Comparison of ENCODE assay signal across 27 cellular contexts in the genomic region with DNA sequence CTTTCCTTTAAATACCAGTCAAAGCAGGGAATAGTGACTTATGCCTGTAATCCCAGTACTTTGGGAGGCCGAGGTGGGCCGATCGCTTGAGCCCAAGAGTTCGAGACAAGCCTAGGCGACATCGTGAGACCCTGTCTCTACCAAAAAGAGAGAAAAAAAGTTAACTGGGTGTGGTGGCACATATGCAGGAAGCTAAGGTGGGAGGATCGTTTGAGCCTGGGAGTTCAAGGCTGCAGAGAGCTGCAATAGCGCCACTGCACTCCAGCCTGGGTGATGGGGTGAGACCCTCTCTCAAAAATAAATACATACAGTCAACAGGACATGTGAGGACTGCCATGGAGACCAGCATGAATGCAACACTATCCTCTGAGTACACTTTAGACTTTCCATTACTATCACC. TPM values are rescaled to one million over a fixed set of nuclear protein-coding genes. Genes with fewer than 3 reads are reported as not detected.
A peak's percentile ranks its signal among the peaks of the same experiment; 100 is the strongest.
DNase-seq lines count a peak whose midpoint lies in the region; ATAC-seq and TF ChIP-seq lines count a peak whose summit lies in the region.
"Had no signal": no experiment of that assay in that cellular context is flagged by ENCODE, and none has a peak within 500 bp of the region (broad histone marks: within the 10 kb centered on the region; RNA-seq: fewer than 3 reads in every experiment).

No MANE protein-coding gene starts in this region.

- WGBS in endodermal cell (ENCODE audit: insufficient coverage in 1 of 2, insufficient read length in 1 of 2), 2 experiments, result 89 to 90% methylated on average over 8 of the region's 8 CpGs
- 95% methylated on average over 8 of the region's 8 CpGs for WGBS in smooth muscle cell (ENCODE audit: low lambda C conversion rate)
- WGBS in gastroesophageal sphincter (ENCODE audit: low coverage in 1 of 2), 2 donors, result 69 to 71% methylated on average over 3 to 8 of the region's 8 CpGs

- H3K9ac ChIP-seq in HUES6 (ENCODE audit: low read length), result peak overlapping the region; percentile 17
- no peak overlapping the region for H3K9ac ChIP-seq in endodermal cell (ENCODE audit: extremely low read depth, low read length, poor library complexity, severe bottlenecking)
- H3K9ac ChIP-seq in smooth muscle cell (ENCODE audit: low read depth), result no peak overlapping the region

- H3K4me3 ChIP-seq in HUES6 (ENCODE audit: low read depth, low read length), result no peak overlapping the region
- H3K4me3 ChIP-seq in endodermal cell (ENCODE audit: low read length), result peak overlapping the region; percentile 17
- no peak overlapping the region for H3K4me3 ChIP-seq in smooth muscle cell
- H3K4me3 ChIP-seq in gastroesophageal sphincter, result no peak overlapping the region
- H3K4me3 ChIP-seq: GM12878 had no signal

- H3K27ac Mint-ChIP-seq in activated CD4-positive, alpha-beta memory T cell treated with anti-CD3 and anti-CD28 coated beads, Interleukin-2, amount 10 ng/mL, durations not matched to agents 7 days and 5 days, result peak overlapping the region; percentile 65
- H3K27ac Mint-ChIP-seq in activated CD4-positive, alpha-beta memory T cell treated with anti-CD3 and anti-CD28 coated beads for 36 hours, result no peak overlapping the region
- peak overlapping the region; percentile 82 for H3K27ac Mint-ChIP-seq in endodermal cell
- H3K27ac Mint-ChIP-seq: activated naive CD4-positive, alpha-beta T cell treated with anti-CD3 and anti-CD28 coated beads, Interleukin-2, amount 50 U/mL, for 72 hours had no signal

- no peaks in the 10 kb centered on the region for H4K20me1 ChIP-seq in smooth muscle cell (ENCODE audit: low read depth)

- H3K36me3 ChIP-seq in HUES6 (ENCODE audit: control insufficient read depth, insufficient read depth, low read length), result no peaks in the 10 kb centered on the region; the same call in 1 of the 2 replicates
- H3K36me3 ChIP-seq in endodermal cell (ENCODE audit: control insufficient read depth, insufficient read depth, low read length), result no peaks in the 10 kb centered on the region
- no peaks in the 10 kb centered on the region for H3K36me3 ChIP-seq in smooth muscle cell (ENCODE audit: low read depth)
- no peaks in the 10 kb centered on the region for H3K36me3 ChIP-seq in gastroesophageal sphincter

- H3K36me3 Mint-ChIP-seq in activated CD4-positive, alpha-beta memory T cell treated with anti-CD3 and anti-CD28 coated beads, Interleukin-2, amount 10 ng/mL, durations not matched to agents 7 days and 5 days (ENCODE audit: low read depth), result peaks cover 16% of the 10 kb centered on the region
- H3K36me3 Mint-ChIP-seq in activated CD4-positive, alpha-beta memory T cell treated with anti-CD3 and anti-CD28 coated beads for 36 hours, result no peaks in the 10 kb centered on the region
- H3K36me3 Mint-ChIP-seq in endodermal cell (ENCODE audit: low read depth), result peaks cover 4% of the 10 kb centered on the region

- peak overlapping the region; percentile 34 for H3K4me2 ChIP-seq in smooth muscle cell

- H3F3A ChIP-seq in smooth muscle cell (ENCODE audit: low read depth), result peaks cover 10% of the 10 kb centered on the region

- peaks cover 12% of the 10 kb centered on the region for H3K9me3 Mint-ChIP-seq in activated CD4-positive, alpha-beta memory T cell treated with anti-CD3 and anti-CD28 coated beads, Interleukin-2, amount 10 ng/mL, durations not matched to agents 7 days and 5 days
- H3K9me3 Mint-ChIP-seq in activated CD4-positive, alpha-beta memory T cell treated with anti-CD3 and anti-CD28 coated beads for 36 hours, result no peaks in the 10 kb centered on the region
- H3K9me3 Mint-ChIP-seq in endodermal cell, result peaks cover 16% of the 10 kb centered on the region
- H3K9me3 Mint-ChIP-seq: activated T-cell treated with anti-CD3 and anti-CD28 coated beads, Interleukin-2, amount 50 U/mL, for 4 hours had no signal

- POLR2A ChIA-PET in activated CD4-positive, alpha-beta memory T cell treated with anti-CD3 and anti-CD28 coated beads, Interleukin-2, amount 10 ng/mL, durations not matched to agents 7 days and 5 days (lab: Charles Lee), result interaction anchor here (1.1 to 1.7 kb wide), 6 partner anchors 12 to 148 kb away, joined by 3 to 5 read pairs (median 3); a partner anchor contains a TSS
- POLR2A ChIA-PET in activated CD4-positive, alpha-beta memory T cell treated with anti-CD3 and anti-CD28 coated beads for 36 hours (lab: Charles Lee), result interaction anchor here (0.7 kb wide), 1 partner anchor 125 kb away, joined by 3 read pairs; a partner anchor contains a TSS

- CTCF ChIA-PET in activated CD4-positive, alpha-beta memory T cell treated with anti-CD3 and anti-CD28 coated beads, Interleukin-2, amount 10 ng/mL, durations not matched to agents 7 days and 5 days (lab: Charles Lee), result interaction anchor here (0.6 to 4.7 kb wide), 8 partner anchors 12 to 127 kb away, joined by 3 to 31 read pairs (median 3); no protein-coding TSS in a partner anchor
- CTCF ChIA-PET in activated CD4-positive, alpha-beta memory T cell treated with anti-CD3 and anti-CD28 coated beads for 36 hours (lab: Charles Lee), result interaction anchor here (0.9 to 3.7 kb wide), 4 partner anchors 23 to 81 kb away, joined by 3 to 23 read pairs (median 10); no protein-coding TSS in a partner anchor

- TF ChIP-seq CTCF in endodermal cell (conservative IDR thresholded peaks at IDR 0.05) (no peak), smooth muscle cell (IDR thresholded peaks at IDR 0.05; ENCODE audit: borderline replicate concordance, insufficient read depth, poor library complexity, severe bottlenecking) (no peak), gastroesophageal sphincter (IDR thresholded peaks at IDR 0.05) (no peak)

- no peak overlapping the region for H2AFZ ChIP-seq in smooth muscle cell (ENCODE audit: low read depth)

- H3K9me3 ChIP-seq in HUES6 (ENCODE audit: control insufficient read depth, insufficient read depth, low read depth, low read length) (peaks cover 4% of the 10 kb centered on the region; the same call in 1 of the 2 replicates), endodermal cell (ENCODE audit: control insufficient read depth, low read length) (peaks cover 14% of the 10 kb centered on the region), smooth muscle cell (replicated peaks; ENCODE audit: low read depth) (no peaks in the 10 kb centered on the region), gastroesophageal sphincter (no peaks in the 10 kb centered on the region)

- no peaks in the 10 kb centered on the region for H3K79me2 ChIP-seq in smooth muscle cell (ENCODE audit: low read depth)

- no peak for TF ChIP-seq EP300 in gastroesophageal sphincter (IDR thresholded peaks at IDR 0.05)

- ATAC-seq in gastroesophageal sphincter, result no peak
- ATAC-seq: activated naive CD4-positive, alpha-beta T cell treated with anti-CD3 and anti-CD28 coated beads, Interleukin-2, amount 50 U/mL, for 72 hours; GM12878; Right ventricle myocardium inferior had no signal

- no peak overlapping the region for H3K4me3 Mint-ChIP-seq in activated CD4-positive, alpha-beta memory T cell treated with anti-CD3 and anti-CD28 coated beads, Interleukin-2, amount 10 ng/mL, durations not matched to agents 7 days and 5 days
- no peak overlapping the region for H3K4me3 Mint-ChIP-seq in activated CD4-positive, alpha-beta memory T cell treated with anti-CD3 and anti-CD28 coated beads for 36 hours
- H3K4me3 Mint-ChIP-seq in endodermal cell, result no peak overlapping the region
- H3K4me3 Mint-ChIP-seq: activated T-cell treated with anti-CD3 and anti-CD28 coated beads, Interleukin-2, amount 50 U/mL, for 4 hours had no signal

- intact Hi-C loops in activated CD4-positive, alpha-beta memory T cell treated with anti-CD3 and anti-CD28 coated beads for 36 hours (cut with micrococcal nuclease), result no loop called here

- peaks cover 29% of the 10 kb centered on the region for H3K4me1 Mint-ChIP-seq in activated CD4-positive, alpha-beta memory T cell treated with anti-CD3 and anti-CD28 coated beads, Interleukin-2, amount 10 ng/mL, durations not matched to agents 7 days and 5 days
- peaks cover 15% of the 10 kb centered on the region for H3K4me1 Mint-ChIP-seq in activated CD4-positive, alpha-beta memory T cell treated with anti-CD3 and anti-CD28 coated beads for 36 hours (ENCODE audit: low read depth)
- peaks cover 26% of the 10 kb centered on the region for H3K4me1 Mint-ChIP-seq in endodermal cell

- peaks cover 9% of the 10 kb centered on the region for H3K27me3 Mint-ChIP-seq in activated CD4-positive, alpha-beta memory T cell treated with anti-CD3 and anti-CD28 coated beads, Interleukin-2, amount 10 ng/mL, durations not matched to agents 7 days and 5 days
- H3K27me3 Mint-ChIP-seq in activated CD4-positive, alpha-beta memory T cell treated with anti-CD3 and anti-CD28 coated beads for 36 hours, result no peaks in the 10 kb centered on the region
- H3K27me3 Mint-ChIP-seq in endodermal cell (ENCODE audit: insufficient read depth), result no peaks in the 10 kb centered on the region

- no peak for TF ChIP-seq POLR2A in gastroesophageal sphincter (IDR thresholded peaks at IDR 0.05)

- no peak for DNase-seq in activated CD4-positive, alpha-beta memory T cell treated with anti-CD3 and anti-CD28 coated beads, Interleukin-2, amount 10 ng/mL, durations not matched to agents 7 days and 5 days
- DNase-seq in activated CD4-positive, alpha-beta memory T cell treated with anti-CD3 and anti-CD28 coated beads for 36 hours, result no peak
- no peak for DNase-seq in endodermal cell
- no peak for DNase-seq in smooth muscle cell (lab: John Stamatoyannopoulos, UW; ENCODE audit: unreplicated experiment)
- DNase-seq in DMS79 treated with DMSO at 0.1 percent for 48 hours (lab: John Stamatoyannopoulos, UW), result no peak
- no peak for DNase-seq in ecto neural progenitor cell (ENCODE audit: low spot score)
- DNase-seq: activated CD4-positive, CD25-positive, alpha-beta regulatory T cell treated with anti-CD3 and anti-CD28 coated beads, Interleukin-2, amount 50 U/mL, for 72 hours; activated T-cell treated with anti-CD3 and anti-CD28 coated beads, Interleukin-2, amount 50 U/mL, for 4 hours; AML-193; cortex of kidney; NCI-H2029 treated with DMSO at 0.1 percent for 48 hours; NCI-H82; nucleus accumbens; stimulated activated CD4-positive, alpha-beta T cell treated with anti-CD3 and anti-CD28 coated beads, Interleukin-2, amount 100 ng/mL, for 24 hours had no signal

- no peaks in the 10 kb centered on the region for H3K27me3 ChIP-seq in HUES6 (ENCODE audit: control insufficient read depth, insufficient read depth, low read length)
- H3K27me3 ChIP-seq in endodermal cell (ENCODE audit: control insufficient read depth, insufficient read depth, low read length, poor library complexity, severe bottlenecking), result no peaks in the 10 kb centered on the region
- no peaks in the 10 kb centered on the region for H3K27me3 ChIP-seq in smooth muscle cell (ENCODE audit: low read depth)
- peaks cover 18% of the 10 kb centered on the region for H3K27me3 ChIP-seq in gastroesophageal sphincter

- H3K27ac ChIP-seq in HUES6 (ENCODE audit: low read depth, low read length) (peak overlapping the region; percentile 55; the same call in 1 of the 2 replicates), endodermal cell (ENCODE audit: low read depth, low read length) (no peak overlapping the region), smooth muscle cell (ENCODE audit: low read depth) (peak overlapping the region; percentile 67), gastroesophageal sphincter (no peak overlapping the region)

- peaks cover 22% of the 10 kb centered on the region for H3K4me1 ChIP-seq in HUES6 (ENCODE audit: control insufficient read depth, insufficient read depth, low read length)
- H3K4me1 ChIP-seq in endodermal cell (ENCODE audit: control insufficient read depth, insufficient read depth, low read length), result peaks cover 8% of the 10 kb centered on the region
- no peaks in the 10 kb centered on the region for H3K4me1 ChIP-seq in smooth muscle cell (ENCODE audit: low read depth)
- H3K4me1 ChIP-seq in gastroesophageal sphincter, result peaks cover 0 to 7% (median 0%) of the 10 kb centered on the region in 3 donors

RNA-seq across cellular contexts. Expression of a gene that starts 15.4 kb away (rescaled TPM):
- under 1 TPM; 0.25 to 0.65 TPM for total RNA-seq in activated CD4-positive, alpha-beta memory T cell treated with anti-CD3 and anti-CD28 coated beads, Interleukin-2, amount 10 ng/mL, durations not matched to agents 7 days and 5 days
- total RNA-seq in activated CD4-positive, alpha-beta memory T cell treated with anti-CD3 and anti-CD28 coated beads for 36 hours, result under 1 TPM; 0.19 to 0.51 TPM
- total RNA-seq in endodermal cell (10 to 100 TPM; 15.1 to 26.9 TPM), smooth muscle cell (6.9 and 9.9 TPM in 2 replicates), gastroesophageal sphincter (10 to 100 TPM in 2 of 4 donors, 1 to 10 TPM in 2; 5.4 to 27.1 (median 10.6) TPM)
- polyA plus RNA-seq in endodermal cell (2013, experiment 1 of 2), result 3.5 TPM
- 3.6 TPM for polyA plus RNA-seq in endodermal cell (2013, experiment 2 of 2)
- polyA plus RNA-seq in smooth muscle cell, result 1.2 and 13.2 TPM in 2 replicates
- total RNA-seq: activated CD8-positive, alpha-beta memory T cell treated with anti-CD3 and anti-CD28 coated beads for 36 hours; activated naive CD4-positive, alpha-beta T cell treated with anti-CD3 and anti-CD28 coated beads, Interleukin-2, amount 50 U/mL, for 72 hours; activated T-cell treated with anti-CD3 and anti-CD28 coated beads, Interleukin-2, amount 50 U/mL, for 4 hours; OCI-LY7 had no signal

RNA-seq across cellular contexts. Expression of a gene that starts 42.5 kb away (rescaled TPM):
- total RNA-seq in activated CD4-positive, alpha-beta memory T cell treated with anti-CD3 and anti-CD28 coated beads, Interleukin-2, amount 10 ng/mL, durations not matched to agents 7 days and 5 days, result 1 to 10 TPM; 3.1 to 4.0 TPM
- 1 to 10 TPM; 1.1 to 2.3 TPM for total RNA-seq in activated CD4-positive, alpha-beta memory T cell treated with anti-CD3 and anti-CD28 coated beads for 36 hours
- total RNA-seq in endodermal cell (not detected), smooth muscle cell (not detected in 2 replicates), gastroesophageal sphincter (1 to 10 TPM in 3 of 4 donors, under 1 TPM in 1; 0.47 to 9.6 (median 3.7) TPM)
- polyA plus RNA-seq in endodermal cell (2013, experiment 1 of 2), result 0.39 TPM
- polyA plus RNA-seq in endodermal cell (2013, experiment 2 of 2), result not detected
- polyA plus RNA-seq in smooth muscle cell, result not detected in 2 replicates
- total RNA-seq: activated CD8-positive, alpha-beta memory T cell treated with anti-CD3 and anti-CD28 coated beads for 36 hours; fibroblast of lung; glomerular endothelial cell; H4; M059J; myocyte; OCI-LY7; skeletal muscle tissue had no signal
- polyA plus RNA-seq: fibroblast of lung, GM12878 had no signal

Comparison
In these comparisons a context has a peak if more than half of its experiments do, and no peak if none do; other contexts are left out.
1. H3K27ac ChIP-seq: peak in HUES6 (single experiment) and smooth muscle cell (single experiment); none in endodermal cell (single experiment) and gastroesophageal sphincter (0 of 4).